Comparison of ENCODE assay signal across 12 cellular contexts in the genomic region with DNA sequence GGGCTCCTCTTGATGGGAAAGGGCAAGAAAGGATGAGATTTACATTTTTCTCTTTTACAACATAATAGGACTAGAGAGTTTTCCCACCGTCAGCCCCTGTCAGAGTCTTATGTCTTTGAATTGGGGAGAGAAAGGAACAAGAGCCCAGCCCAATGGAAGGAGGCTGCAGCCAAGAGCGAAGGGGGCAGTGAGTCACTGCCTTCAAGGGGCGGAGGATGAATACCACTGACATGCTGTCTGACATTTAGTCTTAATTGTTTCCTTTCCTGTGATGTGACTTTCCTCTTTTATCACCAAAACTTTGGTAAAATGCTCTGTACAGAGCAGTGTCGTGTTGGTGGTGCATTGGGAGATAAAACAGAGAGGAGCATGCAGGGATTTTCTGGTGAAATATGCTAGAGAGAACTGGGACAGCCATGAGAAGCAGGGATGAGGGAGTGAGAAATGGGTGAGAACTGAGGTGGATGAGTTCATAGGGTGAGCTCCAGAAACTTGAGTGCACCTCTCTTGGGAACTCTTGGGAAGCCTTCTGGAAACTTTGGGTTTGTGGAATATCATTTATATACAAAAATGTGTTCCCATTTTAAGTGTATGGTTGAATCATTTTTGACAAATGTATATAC.
A peak's percentile ranks its signal among the peaks of the same experiment; 100 is the strongest.
DNase-seq lines count a peak whose midpoint lies in the region; ATAC-seq and TF ChIP-seq lines count a peak whose summit lies in the region.
"Had no signal": no experiment of that assay in that cellular context is flagged by ENCODE, and none has a peak within 500 bp of the region (broad histone marks: within the 10 kb centered on the region; RNA-seq: fewer than 3 reads in every experiment).

No MANE protein-coding gene starts in this region.

- H3K27ac Mint-ChIP-seq in chondrocyte (ENCODE audit: unreplicated experiment), result peak overlapping the region; percentile 34
- H3K27ac Mint-ChIP-seq in mesothelial cell of epicardium, result peak overlapping the region; percentile 16

- peak; percentile 75 for DNase-seq in EL
- peak; percentile 78 for DNase-seq in M059J (ENCODE audit: low read depth)
- DNase-seq in chondrocyte (ENCODE audit: low spot score), result no peak
- DNase-seq in mesothelial cell of epicardium (ENCODE audit: low spot score in 2 of 2, unreplicated experiment in 2 of 2), result no peak
- DNase-seq in GM10266 (ENCODE audit: extremely low spot score), result no peak
- no peak for DNase-seq in middle frontal gyrus (ENCODE audit: extremely low spot score, low spot score)
- DNase-seq: cerebellar nuclear complex, hypothalamus, nucleus accumbens, upper lobe of left lung had no signal

- ATAC-seq in GM18868 (IDR thresholded peaks at IDR 0.05; ENCODE audit: unreplicated experiment) (no peak), HG03432 (IDR thresholded peaks at IDR 0.05; ENCODE audit: unreplicated experiment) (no peak)

- peaks cover 27% of the 10 kb centered on the region for H3K4me1 Mint-ChIP-seq in chondrocyte (ENCODE audit: low read depth)
- H3K4me1 Mint-ChIP-seq in mesothelial cell of epicardium, result peaks cover 46% of the 10 kb centered on the region

- H3K4me3 Mint-ChIP-seq in chondrocyte (ENCODE audit: unreplicated experiment) (no peak overlapping the region), mesothelial cell of epicardium (no peak overlapping the region)

- H3K9me3 Mint-ChIP-seq in chondrocyte (ENCODE audit: low read depth), result no peaks in the 10 kb centered on the region
- no peaks in the 10 kb centered on the region for H3K9me3 Mint-ChIP-seq in mesothelial cell of epicardium

- H3K36me3 Mint-ChIP-seq in chondrocyte (ENCODE audit: low read depth), result no peaks in the 10 kb centered on the region
- no peaks in the 10 kb centered on the region for H3K36me3 Mint-ChIP-seq in mesothelial cell of epicardium

- no peaks in the 10 kb centered on the region for H3K27me3 Mint-ChIP-seq in chondrocyte (ENCODE audit: low read depth)
- H3K27me3 Mint-ChIP-seq in mesothelial cell of epicardium (ENCODE audit: low read depth), result no peaks in the 10 kb centered on the region

- TF ChIP-seq CTCF in chondrocyte (IDR thresholded peaks at IDR 0.05), result no peak
- no peak for TF ChIP-seq CTCF in mesothelial cell of epicardium (IDR thresholded peaks at IDR 0.05; ENCODE audit: unreplicated experiment)
- no peak for TF ChIP-seq CTCF in GM10266 (IDR thresholded peaks at IDR 0.05; ENCODE audit: control insufficient read depth, insufficient read depth, low read depth, missing control alignments)

Comparison
In these comparisons a context has a peak if more than half of its experiments do, and no peak if none do; other contexts are left out.
1. DNase-seq: peak in EL (single experiment) and M059J (single experiment); none in chondrocyte (single experiment), mesothelial cell of epicardium (0 of 2), GM10266 (single experiment) and middle frontal gyrus (single experiment).